Comparison of ENCODE assay signal across 10 cellular contexts in the genomic region with DNA sequence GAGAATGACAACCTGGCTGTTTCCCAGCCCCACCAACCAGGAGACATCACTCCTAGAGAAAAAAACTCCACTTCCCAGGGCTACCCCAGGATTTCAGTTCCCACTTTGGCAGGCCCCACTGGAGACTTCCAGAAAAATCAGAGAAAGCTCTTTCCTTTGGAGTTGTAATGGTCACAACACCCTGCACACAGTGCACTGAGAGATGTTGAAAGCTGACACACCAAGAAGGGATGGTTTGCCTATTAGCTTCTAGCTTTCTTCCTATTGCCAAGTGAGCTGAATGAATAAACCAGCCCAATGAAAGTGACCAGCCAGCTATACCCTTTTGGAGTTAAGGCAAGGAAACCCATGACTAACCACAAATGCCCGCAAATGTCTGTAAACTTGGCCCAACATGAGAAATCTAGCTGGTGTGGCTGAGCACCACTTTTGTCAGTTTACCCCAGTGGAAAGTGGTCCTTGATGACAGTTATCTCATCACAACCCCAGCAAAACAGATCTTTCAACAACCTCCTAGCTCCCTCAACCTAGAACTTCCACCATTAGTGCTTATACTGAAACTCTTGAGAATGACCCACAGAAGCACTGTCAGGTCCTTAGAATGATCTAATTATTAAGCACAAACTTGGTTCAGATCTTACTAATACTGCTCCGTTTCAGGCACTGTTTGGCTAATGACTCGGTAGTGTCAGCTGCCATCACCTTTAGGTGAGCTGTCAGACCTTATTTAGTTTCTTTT. TPM values are rescaled to one million over a fixed set of nuclear protein-coding genes. Genes with fewer than 3 reads are reported as not detected.
DNase-seq lines count a peak whose midpoint lies in the region; ATAC-seq and TF ChIP-seq lines count a peak whose summit lies in the region.
"Had no signal": no experiment of that assay in that cellular context is flagged by ENCODE, and none has a peak within 500 bp of the region (broad histone marks: within the 10 kb centered on the region; RNA-seq: fewer than 3 reads in every experiment).

No MANE protein-coding gene starts in this region.

- peaks cover 30% of the 10 kb centered on the region for H3K4me1 Mint-ChIP-seq in chondrocyte (ENCODE audit: low read depth)

- DNase-seq in heart right ventricle (no peak), cardiac septum (ENCODE audit: low spot score) (no peak), chondrocyte (ENCODE audit: low spot score) (peak; percentile 0), mesenteric fat pad (ENCODE audit: low spot score) (no peak), caudate nucleus (lab: John Stamatoyannopoulos, UW) (no peak), NCI-H2081 treated with DMSO at 0.1 percent for 48 hours (lab: John Stamatoyannopoulos, UW) (no peak), NCI-H2081 (lab: John Stamatoyannopoulos, UW) (no peak)
- DNase-seq: NCI-H146 had no signal

- peak overlapping the region; percentile 77 for H3K27ac Mint-ChIP-seq in chondrocyte (ENCODE audit: unreplicated experiment)

- 92 to 94% methylated on average over 3 of the region's 3 CpGs for WGBS in heart right ventricle, 2 donors

- H3K9me3 Mint-ChIP-seq in chondrocyte (ENCODE audit: low read depth) = no peaks in the 10 kb centered on the region

- H3K9me3 ChIP-seq in heart right ventricle = no peaks in the 10 kb centered on the region

- ATAC-seq in heart right ventricle (no peak), HG03442 (IDR thresholded peaks at IDR 0.05; ENCODE audit: unreplicated experiment) (peak; percentile 42)

- H3K4me3 Mint-ChIP-seq in chondrocyte (ENCODE audit: unreplicated experiment) = no peak overlapping the region

- H3K36me3 ChIP-seq in heart right ventricle = peaks cover 0 to 40% (median 17%) of the 10 kb centered on the region in 9 donors
- H3K36me3 ChIP-seq: cardiac muscle cell had no signal

- peak overlapping the region in 9 of 10 donors; percentile 0 to 84 (median 80) for H3K27ac ChIP-seq in heart right ventricle
- no peak overlapping the region for H3K27ac ChIP-seq in caudate nucleus (ENCODE audit: low read depth, low read length)
- H3K27ac ChIP-seq: cardiac muscle cell had no signal

- TF ChIP-seq CTCF in heart right ventricle (IDR thresholded peaks at IDR 0.05) (no peak), chondrocyte (IDR thresholded peaks at IDR 0.05) (no peak)

- intact Hi-C loops in heart right ventricle (cut with DNase I) = no loop called here
- intact Hi-C loops in cardiac septum (cut with DNase I) = loop anchor here (5.0 kb wide), 1 partner anchor 52 kb away; no protein-coding TSS in a partner anchor

- no peaks in the 10 kb centered on the region for H3K27me3 ChIP-seq in heart right ventricle
- H3K27me3 ChIP-seq: cardiac muscle cell had no signal

- H3K27me3 Mint-ChIP-seq in chondrocyte (ENCODE audit: low read depth) = no peaks in the 10 kb centered on the region

- H3K4me1 ChIP-seq in heart right ventricle = peaks cover 33 to 75% (median 54%) of the 10 kb centered on the region in 9 donors

- H3K4me3 ChIP-seq in heart right ventricle = no peak overlapping the region
- H3K4me3 ChIP-seq: cardiac muscle cell had no signal

- peaks cover 5% of the 10 kb centered on the region for H3K36me3 Mint-ChIP-seq in chondrocyte (ENCODE audit: low read depth)

RNA-seq across cellular contexts. Expression of gene IRF1, which starts 11.3 kb away (rescaled TPM):
- total RNA-seq in heart right ventricle (100 to 1,000 TPM in 1 of 10 donors, 10 to 100 TPM in 8, 1 to 10 TPM in 1; 9.5 to 146 (median 19.2) TPM), cardiac septum (19.9 TPM), chondrocyte (10.8 to 17.8 TPM (median 16.3 TPM) in 3 replicates), mesenteric fat pad (61.1 TPM)
- polyA plus RNA-seq in heart right ventricle = 10 to 100 TPM in 1 of 2 donors, 1 to 10 TPM in 1; 8.6 to 13.7 TPM
